17 cellular contexts compared by ENCODE assay signal in genomic region chr15:29873264-29873663, GRCh38. TPM values are rescaled to one million over a fixed set of nuclear protein-coding genes. Genes with fewer than 3 reads are reported as not detected.
A peak's percentile ranks its signal among the peaks of the same experiment; 100 is the strongest.
DNase-seq lines count a peak whose midpoint lies in the region; ATAC-seq and TF ChIP-seq lines count a peak whose summit lies in the region.
"Had no signal": no experiment of that assay in that cellular context is flagged by ENCODE, and none has a peak within 500 bp of the region (broad histone marks: within the 10 kb centered on the region; RNA-seq: fewer than 3 reads in every experiment).

No MANE protein-coding gene starts in this region.

- no peaks in the 10 kb centered on the region for H4K20me1 ChIP-seq in SK-N-SH (ENCODE audit: insufficient read depth)
- H4K20me1 ChIP-seq: BLaER1 had no signal

- no peaks in the 10 kb centered on the region for H3K9me3 Mint-ChIP-seq in mesothelial cell of epicardium
- H3K9me3 Mint-ChIP-seq: CD8-positive, alpha-beta T cell had no signal

- POLR2A ChIA-PET in SK-N-SH (lab: Yijun Ruan, JAX), result no interaction called here

- no peak overlapping the region for H3K4me2 ChIP-seq in SK-N-SH
- H3K4me2 ChIP-seq: BLaER1 had no signal

- H3K79me2 ChIP-seq in SK-N-SH (ENCODE audit: insufficient read depth), result no peaks in the 10 kb centered on the region

- no peak for TF ChIP-seq RAD21 in SK-N-SH (IDR thresholded peaks at IDR 0.05; ENCODE audit: low read length)

- H2AFZ ChIP-seq in SK-N-SH (ENCODE audit: low read depth), result 0 out of 2 replicates have a peak overlapping the region, but pooled peaks have one; percentile 23

- H3K4me1 Mint-ChIP-seq in mesothelial cell of epicardium, result peaks cover 53% of the 10 kb centered on the region

- ATAC-seq in SK-N-SH treated with all-trans-retinoic acid at 6 μM for 48 hours, result no peak
- ATAC-seq: CD8-positive, alpha-beta T cell had no signal

- H3K4me1 ChIP-seq in SK-N-SH (ENCODE audit: control insufficient read depth in 1 of 2, insufficient read depth in 2 of 2, low read depth in 1 of 2, low read length in 1 of 2) (peaks cover 0 to 10% of the 10 kb centered on the region in 2 experiments; a peak in 2 of 4 replicates), tibial artery (peaks cover 0 to 66% (median 24%) of the 10 kb centered on the region in 4 donors), transverse colon (peaks cover 0 to 7% (median 0%) of the 10 kb centered on the region in 4 donors)

- 68% methylated on average over 3 of the region's 3 CpGs for WGBS in SK-N-SH (ENCODE audit: low lambda C conversion rate)
- WGBS in transverse colon (ENCODE audit: low coverage in 1 of 2), 2 donors, result 78 to 82% methylated on average over 3 of the region's 3 CpGs

- no peak for TF ChIP-seq CTCF in SK-N-SH (IDR thresholded peaks at IDR 0.05)
- TF ChIP-seq CTCF in mesothelial cell of epicardium (IDR thresholded peaks at IDR 0.05; ENCODE audit: unreplicated experiment), result no peak
- no peak for TF ChIP-seq CTCF in tibial artery (IDR thresholded peaks at IDR 0.05)
- no peak for TF ChIP-seq CTCF in transverse colon (IDR thresholded peaks at IDR 0.05)

- no peaks in the 10 kb centered on the region for H3K27me3 Mint-ChIP-seq in mesothelial cell of epicardium (ENCODE audit: low read depth)

- no peaks in the 10 kb centered on the region for H3K9me2 ChIP-seq in SK-N-SH

- no peaks in the 10 kb centered on the region for H3K27me3 ChIP-seq in SK-N-SH (ENCODE audit: insufficient read depth)
- H3K27me3 ChIP-seq in tibial artery, result no peaks in the 10 kb centered on the region
- H3K27me3 ChIP-seq in transverse colon, result no peaks in the 10 kb centered on the region
- H3K27me3 ChIP-seq: BLaER1 had no signal

- no peak overlapping the region for H3K4me3 ChIP-seq in SK-N-SH (ENCODE audit: low read depth in 2 of 2, low read length in 1 of 2)
- no peak overlapping the region for H3K4me3 ChIP-seq in tibial artery
- no peak overlapping the region for H3K4me3 ChIP-seq in transverse colon
- H3K4me3 ChIP-seq: BLaER1 had no signal

- intact Hi-C loops in tibial artery (cut with DNase I; ENCODE audit: low total_unique reads), result loop anchor here (5.0 kb wide), 1 partner anchor 51 kb away; the partner anchor contains the start of gene TJP1
- intact Hi-C loops in transverse colon (cut with DNase I; ENCODE audit: low total_unique reads), result no loop called here

- H3F3A ChIP-seq in SK-N-SH (replicated peaks; ENCODE audit: insufficient read depth), result no peaks in the 10 kb centered on the region

- CTCF ChIA-PET in SK-N-SH (lab: Yijun Ruan, JAX), result interaction anchor here (1.1 to 1.5 kb wide), 2 partner anchors 9 to 53 kb away, joined by 3 to 5 read pairs; no protein-coding TSS in a partner anchor

- DNase-seq in SK-N-SH, result no peak
- DNase-seq in caudate nucleus (lab: John Stamatoyannopoulos, UW), result peak in 1 of 61 donors; percentile 21
- no peak for DNase-seq in mesothelial cell of epicardium (ENCODE audit: low spot score in 2 of 2, unreplicated experiment in 2 of 2)
- DNase-seq in tibial artery, result no peak
- DNase-seq in GOT3 (lab: John Stamatoyannopoulos, UW), result no peak
- DNase-seq in NK-92 treated with Interleukin-12 subunit alpha and Interleukin-12 subunit beta, amount 100 ng/mL, for 24 hours (lab: John Stamatoyannopoulos, UW), result no peak
- no peak for DNase-seq in transverse colon
- DNase-seq: CD8-positive, alpha-beta T cell; HCEC 1CT; KBM-7; NCI-H1436; NCI-H2029; NCI-H748 treated with DMSO at 0.1 percent for 48 hours; RPMI8226 had no signal

- H3K9me3 ChIP-seq in SK-N-SH (no peaks in the 10 kb centered on the region), tibial artery (no peaks in the 10 kb centered on the region), transverse colon (no peaks in the 10 kb centered on the region)
- H3K9me3 ChIP-seq: BLaER1 had no signal

- TF ChIP-seq POLR2A in transverse colon (IDR thresholded peaks at IDR 0.05), result no peak

- no peak overlapping the region for H3K27ac ChIP-seq in SK-N-SH (ENCODE audit: low read depth in 2 of 2, low read length in 1 of 2)
- peak overlapping the region; percentile 96 for H3K27ac ChIP-seq in caudate nucleus (ENCODE audit: low read depth, low read length)
- H3K27ac ChIP-seq in tibial artery, result peak overlapping the region; percentile 88 to 89
- no peak overlapping the region for H3K27ac ChIP-seq in transverse colon
- H3K27ac ChIP-seq: 22Rv1, BLaER1 had no signal

- no peaks in the 10 kb centered on the region for H3K36me3 Mint-ChIP-seq in mesothelial cell of epicardium
- H3K36me3 Mint-ChIP-seq: CD8-positive, alpha-beta T cell had no signal

- H3K9ac ChIP-seq in SK-N-SH, result no peak overlapping the region
- H3K9ac ChIP-seq: BLaER1 had no signal

- peak overlapping the region; percentile 38 for H3K27ac Mint-ChIP-seq in mesothelial cell of epicardium
- H3K27ac Mint-ChIP-seq: CD8-positive, alpha-beta T cell had no signal

- no peak overlapping the region for H3K4me3 Mint-ChIP-seq in mesothelial cell of epicardium
- H3K4me3 Mint-ChIP-seq: CD8-positive, alpha-beta T cell had no signal

- TF ChIP-seq EP300 in SK-N-SH (IDR thresholded peaks at IDR 0.05; ENCODE audit: borderline replicate concordance in 1 of 2, low read depth in 1 of 2, low read length in 1 of 2) (no peak), transverse colon (IDR thresholded peaks at IDR 0.05; ENCODE audit: low read depth) (no peak)

- H3K36me3 ChIP-seq in SK-N-SH (replicated peaks in 1 of 2; ENCODE audit: control insufficient read depth in 1 of 2, insufficient read depth in 2 of 2, low read length in 1 of 2), result no peaks in the 10 kb centered on the region
- H3K36me3 ChIP-seq in tibial artery, result no peaks in the 10 kb centered on the region
- no peaks in the 10 kb centered on the region for H3K36me3 ChIP-seq in transverse colon
- H3K36me3 ChIP-seq: BLaER1 had no signal

- in situ Hi-C loops in transverse colon (cut with MboI; ENCODE audit: low pct_ligation_motif_present in 1 of 4, low pct_unique_long_range_greater_than_20kb in 1 of 4, low sequenced_read_pairs in 3 of 4), result no loop called here

TF ChIP-seq in SK-N-SH, 30 proteins besides CTCF, POLR2A, EP300 and RAD21:
- TF ChIP-seq MXI1 (IDR thresholded peaks at IDR 0.05; ENCODE audit: low read depth, low read length) (no peak), REST (IDR thresholded peaks at IDR 0.05; ENCODE audit: low read depth, low read length) (no peak)
TF ChIP-seq in SK-N-SH: peak in this region for 0.

TF ChIP-seq in SK-N-SH treated with all-trans-retinoic acid at 6 μM for 48 hours, 23 proteins besides CTCF, POLR2A, EP300 and RAD21:
- TF ChIP-seq ZFP3 (CRISPR knock-in tag; IDR thresholded peaks at IDR 0.05), result no peak
- no peak for TF ChIP-seq TSHZ2 (CRISPR knock-in tag; IDR thresholded peaks at IDR 0.05)
- no peak for TF ChIP-seq ZNF70 (CRISPR knock-in tag; IDR thresholded peaks at IDR 0.05)
- no peak for TF ChIP-seq CREB5 (CRISPR knock-in tag; IDR thresholded peaks at IDR 0.05; ENCODE audit: low read depth)

RNA-seq across cellular contexts. Expression of gene TJP1, which starts 51.0 kb away (rescaled TPM):
- 17.5 and 23.7 TPM in 2 replicates for polyA plus RNA-seq in SK-N-SH (2012; rRNA removed)
- polyA plus RNA-seq in SK-N-SH (2012; cell fraction: cytosol; rRNA removed), result 19.8 and 19.9 TPM in 2 replicates
- polyA plus RNA-seq in SK-N-SH (2012; cell fraction: nucleus; rRNA removed), result 15.4 and 26.0 TPM in 2 replicates
- 147 to 159 TPM (median 154 TPM) in 3 replicates for total RNA-seq in mesothelial cell of epicardium
- total RNA-seq in transverse colon, result 100 to 1,000 TPM in 1 of 4 donors, 10 to 100 TPM in 3; 69.9 to 119 (median 93.0) TPM
- total RNA-seq: CD8-positive, alpha-beta T cell had no signal

Comparison
In these comparisons a context has a peak if more than half of its experiments do, and no peak if none do; other contexts are left out.
1. H3K27ac ChIP-seq: peak in caudate nucleus (single experiment) and tibial artery (2 of 2); none in SK-N-SH (0 of 2) and transverse colon (0 of 4).